ENCODE assay signal across 9 cellular contexts in the genomic region with DNA sequence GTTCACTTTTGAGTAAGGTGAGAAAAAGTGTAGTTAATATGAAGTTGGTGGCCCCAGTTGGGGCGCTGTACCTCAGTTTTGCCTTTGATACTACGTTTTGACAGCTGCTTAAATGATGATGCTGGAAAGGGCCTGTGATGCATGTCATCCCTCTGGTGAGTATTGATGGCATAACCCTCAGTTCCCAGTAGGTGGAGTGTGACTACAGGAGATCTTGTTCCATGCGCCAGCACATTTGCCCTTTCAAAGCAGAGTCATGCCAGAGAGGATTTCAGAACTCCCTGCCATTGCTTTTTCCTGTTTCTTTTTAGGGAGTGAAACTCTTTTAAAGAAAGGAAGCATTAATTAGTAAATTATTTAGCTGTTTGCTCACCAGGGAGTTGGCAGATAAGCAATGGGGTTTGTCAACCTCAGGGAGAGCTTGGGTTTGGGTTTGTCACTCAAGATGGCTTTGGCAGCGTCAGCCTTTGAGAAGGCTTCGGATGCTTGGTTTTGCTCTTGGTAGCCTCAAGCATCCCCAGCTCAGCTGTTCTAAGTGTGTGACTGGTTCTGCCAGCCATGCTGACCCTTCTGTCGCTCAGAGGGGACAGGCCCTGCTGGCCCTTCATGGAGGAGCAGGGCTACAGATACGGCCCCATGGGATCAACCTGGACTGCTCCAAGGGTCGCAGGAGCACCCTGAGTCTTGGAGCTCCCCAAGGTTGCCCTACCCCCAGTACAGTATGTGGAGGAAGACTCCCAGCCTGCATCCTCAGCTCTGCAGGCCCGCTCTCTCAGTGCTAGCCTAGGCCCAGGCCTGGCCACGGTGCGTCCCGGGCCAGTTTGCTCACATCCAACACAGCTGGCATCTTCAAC. TPM values are rescaled to one million over a fixed set of nuclear protein-coding genes. Genes with fewer than 3 reads are reported as not detected.
DNase-seq lines count a peak whose midpoint lies in the region; ATAC-seq and TF ChIP-seq lines count a peak whose summit lies in the region.
"Had no signal": no experiment of that assay in that cellular context is flagged by ENCODE, and none has a peak within 500 bp of the region (broad histone marks: within the 10 kb centered on the region; RNA-seq: fewer than 3 reads in every experiment).

No MANE protein-coding gene starts in this region.

- H4K20me1 ChIP-seq in neural progenitor cell (ENCODE audit: low read depth): no peaks in the 10 kb centered on the region

- H3K4me3 Mint-ChIP-seq in neural progenitor cell (no peak overlapping the region), type B pancreatic cell (no peak overlapping the region)

- no peaks in the 10 kb centered on the region for H3K79me2 ChIP-seq in neural progenitor cell (ENCODE audit: low read depth)

- H3K27ac ChIP-seq in HUES48 (ENCODE audit: low read depth, low read length) (peak overlapping the region; percentile 34), neural progenitor cell (no peak overlapping the region)

- ATAC-seq in GM21576 (IDR thresholded peaks at IDR 0.05; ENCODE audit: unreplicated experiment): peak; percentile 55

- H3F3A ChIP-seq in neural progenitor cell (ENCODE audit: low read depth): peaks cover 11% of the 10 kb centered on the region

- H3K36me3 ChIP-seq in HUES48 (ENCODE audit: control insufficient read depth, insufficient read depth, low read length) (peaks cover 21% of the 10 kb centered on the region), neural progenitor cell (no peaks in the 10 kb centered on the region)

- peak; percentile 73 for DNase-seq in ELF-1 (ENCODE audit: low read depth, low spot score)
- DNase-seq in NOMO-1 (lab: John Stamatoyannopoulos, UW; ENCODE audit: unreplicated experiment in 2 of 2): peak; percentile 79 to 91
- DNase-seq in activated T-helper 1 cell treated with Interleukin-2 at 50 U/mL for 16 hours (ENCODE audit: low read depth): peak; percentile 4
- DNase-seq in foreskin fibroblast: peak; percentile 72 to 88
- peak; percentile 84 for DNase-seq in neural progenitor cell (ENCODE audit: low spot score)
- DNase-seq in type B pancreatic cell (ENCODE audit: extremely low spot score, unreplicated experiment): no peak

- TF ChIP-seq CTCF in foreskin fibroblast (IDR thresholded peaks at IDR 0.05; ENCODE audit: low read depth, low read length) (peak; percentile 64), neural progenitor cell (IDR thresholded peaks at IDR 0.05) (peak; percentile 89), type B pancreatic cell (conservative IDR thresholded peaks at IDR 0.05) (peak; percentile 87)

- H3K9me3 ChIP-seq in HUES48 (ENCODE audit: control insufficient read depth, insufficient read depth, low read length) (no peaks in the 10 kb centered on the region), neural progenitor cell (ENCODE audit: low read depth) (no peaks in the 10 kb centered on the region)

- no peaks in the 10 kb centered on the region for H3K27me3 ChIP-seq in HUES48 (ENCODE audit: control insufficient read depth, insufficient read depth, low read length)
- H3K27me3 ChIP-seq in neural progenitor cell: no peaks in the 10 kb centered on the region

- H3K27me3 Mint-ChIP-seq in neural progenitor cell (ENCODE audit: insufficient read depth, low read depth) (no peaks in the 10 kb centered on the region), type B pancreatic cell (no peaks in the 10 kb centered on the region)

- H3K27ac Mint-ChIP-seq in neural progenitor cell (no peak overlapping the region), type B pancreatic cell (peak overlapping the region; percentile 36)

- no peak overlapping the region for H3K4me2 ChIP-seq in neural progenitor cell

- H3K4me1 ChIP-seq in HUES48 (ENCODE audit: control insufficient read depth, insufficient read depth, low read length) (peaks cover 16% of the 10 kb centered on the region; the same call in 1 of the 2 replicates), neural progenitor cell (no peaks in the 10 kb centered on the region)

- no peak overlapping the region for H2AFZ ChIP-seq in neural progenitor cell (replicated peaks)

- H3K4me1 Mint-ChIP-seq in neural progenitor cell (peaks cover 12% of the 10 kb centered on the region), type B pancreatic cell (ENCODE audit: unreplicated experiment) (peaks cover 9% of the 10 kb centered on the region)

- H3K9ac ChIP-seq in HUES48 (ENCODE audit: low read depth, low read length) (no peak overlapping the region), neural progenitor cell (no peak overlapping the region)

- H3K9me3 Mint-ChIP-seq in neural progenitor cell (no peaks in the 10 kb centered on the region), type B pancreatic cell (no peaks in the 10 kb centered on the region)

- H3K4me3 ChIP-seq in HUES48 (ENCODE audit: low read depth, low read length) (no peak overlapping the region), foreskin fibroblast (ENCODE audit: low read depth in 1 of 2, low read length in 2 of 2) (no peak overlapping the region), neural progenitor cell (no peak overlapping the region)
- H3K4me3 ChIP-seq: skin epidermis had no signal

- H3K36me3 Mint-ChIP-seq in neural progenitor cell (peaks cover 8% of the 10 kb centered on the region), type B pancreatic cell (peaks cover 3% of the 10 kb centered on the region)

RNA-seq across cellular contexts. Expression of gene ARMC9, which starts 29.1 kb away (rescaled TPM):
- 42.8 and 45.8 TPM in 2 replicates for total RNA-seq in neural progenitor cell (ENCODE audit: low replicate concordance)
- 22.0 and 35.2 TPM in 2 replicates for total RNA-seq in type B pancreatic cell (ENCODE audit: low replicate concordance)
